Comparison of ENCODE assay signal across 12 cellular contexts in genomic region chr5:89308606-89309040, GRCh38.
DNase-seq lines count a peak whose midpoint lies in the region; ATAC-seq lines count a peak whose summit lies in the region.
"Had no signal": no experiment of that assay in that cellular context is flagged by ENCODE, and none has a peak within 500 bp of the region (broad histone marks: within the 10 kb centered on the region; RNA-seq: fewer than 3 reads in every experiment).

No MANE protein-coding gene starts in this region.

- CTCF ChIA-PET in activated CD8-positive, alpha-beta memory T cell treated with anti-CD3 and anti-CD28 coated beads, Interleukin-2, amount 10 ng/mL, durations not matched to agents 7 days and 5 days (lab: Charles Lee), result no interaction called here

- H3K27ac Mint-ChIP-seq in stimulated activated memory B cell treated with anti-CD40 and anti-IgM and Interleukin-4, amounts not matched to agents 10 μg/mL and 1 μg/mL and 100 μg/mL, for 72 hours, result peak overlapping the region; percentile 48
- H3K27ac Mint-ChIP-seq in activated CD8-positive, alpha-beta memory T cell treated with anti-CD3 and anti-CD28 coated beads, Interleukin-2, amount 10 ng/mL, durations not matched to agents 7 days and 5 days, result no peak overlapping the region

- peak; percentile 92 for ATAC-seq in GM19023 (IDR thresholded peaks at IDR 0.05; ENCODE audit: unreplicated experiment)
- peak; percentile 89 for ATAC-seq in GM21737 (IDR thresholded peaks at IDR 0.05; ENCODE audit: unreplicated experiment)
- peak; percentile 94 for ATAC-seq in HG03139 (IDR thresholded peaks at IDR 0.05; ENCODE audit: unreplicated experiment)
- ATAC-seq in stimulated activated memory B cell treated with anti-CD40 and anti-IgM and Interleukin-4, amounts not matched to agents 10 μg/mL and 1 μg/mL and 100 μg/mL, for 72 hours, result peak; percentile 93
- ATAC-seq in activated CD8-positive, alpha-beta memory T cell treated with anti-CD3 and anti-CD28 coated beads, Interleukin-2, amount 10 ng/mL, durations not matched to agents 7 days and 5 days, result no peak
- ATAC-seq: esophagus mucosa had no signal

- H3K36me3 Mint-ChIP-seq in stimulated activated memory B cell treated with anti-CD40 and anti-IgM and Interleukin-4, amounts not matched to agents 10 μg/mL and 1 μg/mL and 100 μg/mL, for 72 hours, result no peaks in the 10 kb centered on the region
- H3K36me3 Mint-ChIP-seq in activated CD8-positive, alpha-beta memory T cell treated with anti-CD3 and anti-CD28 coated beads, Interleukin-2, amount 10 ng/mL, durations not matched to agents 7 days and 5 days, result no peaks in the 10 kb centered on the region

- DNase-seq in KBM-7 (no peak), amygdala (lab: John Stamatoyannopoulos, UW) (no peak)
- no peak for DNase-seq in activated CD8-positive, alpha-beta memory T cell treated with anti-CD3 and anti-CD28 coated beads, Interleukin-2, amount 10 ng/mL, durations not matched to agents 7 days and 5 days
- DNase-seq: activated T-cell treated with anti-CD3 and anti-CD28 coated beads for 4 hours, MV-4-11, stomach, T1000 had no signal

- no peak overlapping the region for H3K4me3 Mint-ChIP-seq in stimulated activated memory B cell treated with anti-CD40 and anti-IgM and Interleukin-4, amounts not matched to agents 10 μg/mL and 1 μg/mL and 100 μg/mL, for 72 hours
- H3K4me3 Mint-ChIP-seq in activated CD8-positive, alpha-beta memory T cell treated with anti-CD3 and anti-CD28 coated beads, Interleukin-2, amount 10 ng/mL, durations not matched to agents 7 days and 5 days, result no peak overlapping the region

- in situ Hi-C loops in KBM-7 (cut with MboI; ENCODE audit: low pct_unique_long_range_greater_than_20kb, low sequenced_read_pairs), result no loop called here

- H3K27me3 Mint-ChIP-seq in stimulated activated memory B cell treated with anti-CD40 and anti-IgM and Interleukin-4, amounts not matched to agents 10 μg/mL and 1 μg/mL and 100 μg/mL, for 72 hours, result no peaks in the 10 kb centered on the region
- H3K27me3 Mint-ChIP-seq in activated CD8-positive, alpha-beta memory T cell treated with anti-CD3 and anti-CD28 coated beads, Interleukin-2, amount 10 ng/mL, durations not matched to agents 7 days and 5 days, result no peaks in the 10 kb centered on the region

- H3K9me3 Mint-ChIP-seq in stimulated activated memory B cell treated with anti-CD40 and anti-IgM and Interleukin-4, amounts not matched to agents 10 μg/mL and 1 μg/mL and 100 μg/mL, for 72 hours, result peaks cover 3% of the 10 kb centered on the region
- H3K9me3 Mint-ChIP-seq in activated CD8-positive, alpha-beta memory T cell treated with anti-CD3 and anti-CD28 coated beads, Interleukin-2, amount 10 ng/mL, durations not matched to agents 7 days and 5 days (ENCODE audit: low read depth), result peaks cover 2% of the 10 kb centered on the region

- peaks cover 38% of the 10 kb centered on the region for H3K4me1 Mint-ChIP-seq in stimulated activated memory B cell treated with anti-CD40 and anti-IgM and Interleukin-4, amounts not matched to agents 10 μg/mL and 1 μg/mL and 100 μg/mL, for 72 hours
- H3K4me1 Mint-ChIP-seq in activated CD8-positive, alpha-beta memory T cell treated with anti-CD3 and anti-CD28 coated beads, Interleukin-2, amount 10 ng/mL, durations not matched to agents 7 days and 5 days, result peaks cover under 1% of the 10 kb centered on the region
